Comparison of ENCODE assay signal across 7 cellular contexts in genomic region chr20:2156224-2156623, GRCh38.
"Had no signal": no experiment of that assay in that cellular context is flagged by ENCODE, and none has a peak within 500 bp of the region (broad histone marks: within the 10 kb centered on the region; RNA-seq: fewer than 3 reads in every experiment).

No MANE protein-coding gene starts in this region.

- DNase-seq: IMR-90, KBM-7, KG1 had no signal

- H3K9ac ChIP-seq: KMS-11 had no signal

- ATAC-seq: K562 had no signal

- H3K4me2 ChIP-seq: KMS-11 had no signal

- FAIRE-seq: HTR-8/SVneo, K562 had no signal

- H3K4me3 ChIP-seq: K562 had no signal

- H3K27ac ChIP-seq: HL-60, KMS-11 had no signal
